ENCODE assay signal across 1 cellular context in the genomic region with DNA sequence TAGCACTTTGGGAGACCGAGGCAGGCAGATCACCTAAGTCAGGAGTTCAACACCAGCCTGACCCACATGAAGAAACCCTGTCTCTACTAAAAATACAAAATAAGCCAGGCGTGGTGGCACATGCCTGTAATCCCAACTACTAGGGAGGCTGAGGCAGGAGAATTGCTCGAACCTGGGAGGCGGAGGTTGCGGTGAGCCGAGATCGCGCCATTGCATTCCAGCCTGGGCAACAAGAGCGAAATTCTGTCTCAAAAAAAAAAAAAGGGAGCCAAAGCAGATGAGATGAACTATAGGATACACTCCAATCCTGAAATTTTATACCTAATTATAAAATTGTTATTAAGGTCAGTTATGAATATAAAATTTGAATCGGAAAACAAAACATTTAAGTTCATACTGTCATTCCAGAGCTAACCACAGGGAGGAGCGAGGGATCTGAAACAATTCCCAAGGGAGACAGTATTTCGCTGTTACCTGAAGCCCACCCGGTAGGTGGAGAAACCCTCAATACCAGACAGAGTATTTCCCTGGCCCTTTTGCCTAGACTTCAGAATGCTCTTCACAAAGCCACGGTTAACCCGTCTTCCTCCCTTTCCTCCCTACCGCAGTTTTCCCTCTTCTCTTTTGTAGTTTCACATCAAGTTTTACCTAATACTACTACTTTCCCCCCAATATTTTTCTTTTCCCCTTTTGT.
TF ChIP-seq lines count a peak whose summit lies in the region.

No MANE protein-coding gene starts in this region.

TF ChIP-seq in liver, 16 proteins besides CTCF, POLR2A, EP300 and RAD21 (continued from another document):
- TF ChIP-seq, protein P1, sequence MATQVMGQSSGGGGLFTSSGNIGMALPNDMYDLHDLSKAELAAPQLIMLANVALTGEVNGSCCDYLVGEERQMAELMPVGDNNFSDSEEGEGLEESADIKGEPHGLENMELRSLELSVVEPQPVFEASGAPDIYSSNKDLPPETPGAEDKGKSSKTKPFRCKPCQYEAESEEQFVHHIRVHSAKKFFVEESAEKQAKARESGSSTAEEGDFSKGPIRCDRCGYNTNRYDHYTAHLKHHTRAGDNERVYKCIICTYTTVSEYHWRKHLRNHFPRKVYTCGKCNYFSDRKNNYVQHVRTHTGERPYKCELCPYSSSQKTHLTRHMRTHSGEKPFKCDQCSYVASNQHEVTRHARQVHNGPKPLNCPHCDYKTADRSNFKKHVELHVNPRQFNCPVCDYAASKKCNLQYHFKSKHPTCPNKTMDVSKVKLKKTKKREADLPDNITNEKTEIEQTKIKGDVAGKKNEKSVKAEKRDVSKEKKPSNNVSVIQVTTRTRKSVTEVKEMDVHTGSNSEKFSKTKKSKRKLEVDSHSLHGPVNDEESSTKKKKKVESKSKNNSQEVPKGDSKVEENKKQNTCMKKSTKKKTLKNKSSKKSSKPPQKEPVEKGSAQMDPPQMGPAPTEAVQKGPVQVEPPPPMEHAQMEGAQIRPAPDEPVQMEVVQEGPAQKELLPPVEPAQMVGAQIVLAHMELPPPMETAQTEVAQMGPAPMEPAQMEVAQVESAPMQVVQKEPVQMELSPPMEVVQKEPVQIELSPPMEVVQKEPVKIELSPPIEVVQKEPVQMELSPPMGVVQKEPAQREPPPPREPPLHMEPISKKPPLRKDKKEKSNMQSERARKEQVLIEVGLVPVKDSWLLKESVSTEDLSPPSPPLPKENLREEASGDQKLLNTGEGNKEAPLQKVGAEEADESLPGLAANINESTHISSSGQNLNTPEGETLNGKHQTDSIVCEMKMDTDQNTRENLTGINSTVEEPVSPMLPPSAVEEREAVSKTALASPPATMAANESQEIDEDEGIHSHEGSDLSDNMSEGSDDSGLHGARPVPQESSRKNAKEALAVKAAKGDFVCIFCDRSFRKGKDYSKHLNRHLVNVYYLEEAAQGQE (IDR thresholded peaks at IDR 0.05): no peak
- TF ChIP-seq, protein P2, sequence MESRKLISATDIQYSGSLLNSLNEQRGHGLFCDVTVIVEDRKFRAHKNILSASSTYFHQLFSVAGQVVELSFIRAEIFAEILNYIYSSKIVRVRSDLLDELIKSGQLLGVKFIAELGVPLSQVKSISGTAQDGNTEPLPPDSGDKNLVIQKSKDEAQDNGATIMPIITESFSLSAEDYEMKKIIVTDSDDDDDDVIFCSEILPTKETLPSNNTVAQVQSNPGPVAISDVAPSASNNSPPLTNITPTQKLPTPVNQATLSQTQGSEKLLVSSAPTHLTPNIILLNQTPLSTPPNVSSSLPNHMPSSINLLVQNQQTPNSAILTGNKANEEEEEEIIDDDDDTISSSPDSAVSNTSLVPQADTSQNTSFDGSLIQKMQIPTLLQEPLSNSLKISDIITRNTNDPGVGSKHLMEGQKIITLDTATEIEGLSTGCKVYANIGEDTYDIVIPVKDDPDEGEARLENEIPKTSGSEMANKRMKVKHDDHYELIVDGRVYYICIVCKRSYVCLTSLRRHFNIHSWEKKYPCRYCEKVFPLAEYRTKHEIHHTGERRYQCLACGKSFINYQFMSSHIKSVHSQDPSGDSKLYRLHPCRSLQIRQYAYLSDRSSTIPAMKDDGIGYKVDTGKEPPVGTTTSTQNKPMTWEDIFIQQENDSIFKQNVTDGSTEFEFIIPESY (IDR thresholded peaks at IDR 0.05): no peak
- TF ChIP-seq TAF1 (conservative IDR thresholded peaks at IDR 0.05): no peak
- no peak for TF ChIP-seq SP1 (IDR thresholded peaks at IDR 0.05)
- no peak for TF ChIP-seq RXRA (IDR thresholded peaks at IDR 0.05)
- TF ChIP-seq FOXA2 (IDR thresholded peaks at IDR 0.05): no peak
- no peak for TF ChIP-seq ATF3 (IDR thresholded peaks at IDR 0.05)
- no peak for TF ChIP-seq HNF4A (conservative IDR thresholded peaks at IDR 0.05)
- TF ChIP-seq HNF4G (IDR thresholded peaks at IDR 0.05): no peak
- TF ChIP-seq JUND (IDR thresholded peaks at IDR 0.05): no peak
- TF ChIP-seq, protein P3, sequence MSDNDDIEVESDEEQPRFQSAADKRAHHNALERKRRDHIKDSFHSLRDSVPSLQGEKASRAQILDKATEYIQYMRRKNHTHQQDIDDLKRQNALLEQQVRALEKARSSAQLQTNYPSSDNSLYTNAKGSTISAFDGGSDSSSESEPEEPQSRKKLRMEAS (IDR thresholded peaks at IDR 0.05): no peak
- no peak for TF ChIP-seq GABPA (IDR thresholded peaks at IDR 0.05 in 1 of 2, conservative IDR thresholded peaks at IDR 0.05 in 1 of 2)
- no peak for TF ChIP-seq FOXA1 (IDR thresholded peaks at IDR 0.05)
- TF ChIP-seq EGR1 (IDR thresholded peaks at IDR 0.05; ENCODE audit: low read depth in 2 of 2): no peak
- TF ChIP-seq NR2F2 (IDR thresholded peaks at IDR 0.05): no peak
